In the genomic region with DNA sequence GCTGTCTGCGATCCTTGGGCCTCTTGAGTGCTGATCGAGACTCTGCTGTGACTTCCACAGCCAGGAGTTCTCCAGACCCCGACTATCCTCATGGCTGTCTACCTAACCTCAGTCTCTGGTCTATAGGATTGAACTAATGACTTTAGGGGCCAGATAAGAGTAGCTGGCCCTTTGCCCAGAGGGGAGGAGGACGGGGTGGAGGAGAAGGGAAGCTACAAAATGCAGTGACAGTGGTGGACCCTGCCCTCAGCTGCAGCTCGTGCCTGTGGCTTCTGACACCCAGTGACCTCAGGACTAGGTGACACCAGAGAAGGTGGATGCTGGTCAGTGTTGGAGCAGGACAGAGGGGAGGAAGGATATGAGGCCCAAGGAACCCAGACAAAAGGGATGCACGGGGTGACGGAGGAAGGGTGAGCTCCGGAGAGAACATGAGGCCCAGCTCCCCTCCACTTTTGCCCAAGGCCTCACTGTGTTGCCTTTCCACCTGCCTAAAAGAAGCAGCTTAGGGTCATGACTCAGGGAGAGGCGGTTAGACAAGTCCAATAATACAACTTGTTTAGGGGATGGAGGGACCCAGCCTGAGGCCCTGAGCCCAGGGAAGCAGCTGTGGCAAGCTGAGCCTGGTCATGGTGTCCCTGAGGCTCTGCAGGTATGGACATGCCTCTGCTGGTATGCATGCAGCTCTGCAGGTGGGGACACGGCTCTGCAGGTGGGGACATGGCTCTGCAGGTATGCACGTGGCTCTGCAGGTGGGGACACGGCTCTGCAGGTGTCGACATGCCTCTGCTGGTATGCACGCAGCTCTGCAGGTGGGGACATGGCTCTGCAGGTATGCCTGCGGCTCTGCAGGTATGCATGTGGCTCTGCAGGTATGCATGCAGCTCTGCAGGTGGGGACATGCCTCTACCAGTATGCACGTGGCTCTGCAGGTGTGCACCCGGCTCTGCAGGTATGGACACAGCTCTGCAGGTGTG, we compare ENCODE assay signal across 1 cellular context.
TF ChIP-seq lines count a peak whose summit lies in the region.

No MANE protein-coding gene starts in this region.

TF ChIP-seq in HepG2, 621 proteins besides CTCF, POLR2A, EP300 and RAD21 (continued from another document):
- TF ChIP-seq ZBTB40 (IDR thresholded peaks at IDR 0.05): no peak
- no peak for TF ChIP-seq ZBTB40 (CRISPR knock-in tag; IDR thresholded peaks at IDR 0.05)
- TF ChIP-seq TAF15 (IDR thresholded peaks at IDR 0.05; ENCODE audit: low read depth, low read length, poor library complexity, severe bottlenecking): no peak
- TF ChIP-seq, protein P1, sequence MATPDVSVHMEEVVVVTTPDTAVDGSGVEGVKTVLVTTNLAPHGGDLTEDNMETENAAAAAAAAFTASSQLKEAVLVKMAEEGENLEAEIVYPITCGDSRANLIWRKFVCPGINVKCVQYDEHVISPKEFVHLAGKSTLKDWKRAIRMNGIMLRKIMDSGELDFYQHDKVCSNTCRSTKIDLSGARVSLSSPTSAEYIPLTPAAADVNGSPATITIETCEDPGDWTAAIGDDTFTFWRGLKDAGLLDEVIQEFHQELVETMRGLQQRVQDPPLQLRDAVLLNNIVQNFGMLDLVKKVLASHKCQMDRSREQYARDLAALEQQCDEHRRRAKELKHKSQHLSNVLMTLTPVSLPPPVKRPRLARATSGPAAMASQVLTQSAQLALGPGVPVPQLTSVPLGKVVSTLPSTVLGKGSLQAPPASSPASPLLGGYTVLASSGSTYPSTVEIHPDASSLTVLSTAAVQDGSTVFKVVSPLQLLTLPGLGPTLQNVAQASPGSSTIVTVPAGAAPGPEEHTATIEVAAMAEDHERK (CRISPR knock-in tag; IDR thresholded peaks at IDR 0.05; ENCODE audit: low read depth): no peak
- TF ChIP-seq, protein P2, sequence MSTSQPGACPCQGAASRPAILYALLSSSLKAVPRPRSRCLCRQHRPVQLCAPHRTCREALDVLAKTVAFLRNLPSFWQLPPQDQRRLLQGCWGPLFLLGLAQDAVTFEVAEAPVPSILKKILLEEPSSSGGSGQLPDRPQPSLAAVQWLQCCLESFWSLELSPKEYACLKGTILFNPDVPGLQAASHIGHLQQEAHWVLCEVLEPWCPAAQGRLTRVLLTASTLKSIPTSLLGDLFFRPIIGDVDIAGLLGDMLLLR (CRISPR knock-in tag; IDR thresholded peaks at IDR 0.05): peak; percentile 21; the same call in 1 of the 2 replicates
- no peak for TF ChIP-seq U2AF2 (IDR thresholded peaks at IDR 0.05; ENCODE audit: low read depth, low read length)
- TF ChIP-seq HDAC2 (CRISPR knock-in tag; IDR thresholded peaks at IDR 0.05): peak; percentile 87
- peak; percentile 38; the same call in 1 of the 2 replicates for TF ChIP-seq KDM5B (CRISPR knock-in tag; IDR thresholded peaks at IDR 0.05; ENCODE audit: borderline replicate concordance)
- TF ChIP-seq ZNF251 (CRISPR knock-in tag; IDR thresholded peaks at IDR 0.05): no peak
- no peak for TF ChIP-seq SMAD1 (CRISPR knock-in tag; IDR thresholded peaks at IDR 0.05; ENCODE audit: borderline replicate concordance, low read depth)
- TF ChIP-seq, protein P3, sequence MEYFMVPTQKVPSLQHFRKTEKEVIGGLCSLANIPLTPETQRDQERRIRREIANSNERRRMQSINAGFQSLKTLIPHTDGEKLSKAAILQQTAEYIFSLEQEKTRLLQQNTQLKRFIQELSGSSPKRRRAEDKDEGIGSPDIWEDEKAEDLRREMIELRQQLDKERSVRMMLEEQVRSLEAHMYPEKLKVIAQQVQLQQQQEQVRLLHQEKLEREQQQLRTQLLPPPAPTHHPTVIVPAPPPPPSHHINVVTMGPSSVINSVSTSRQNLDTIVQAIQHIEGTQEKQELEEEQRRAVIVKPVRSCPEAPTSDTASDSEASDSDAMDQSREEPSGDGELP (IDR thresholded peaks at IDR 0.05; ENCODE audit: borderline replicate concordance, low read depth): peak; percentile 63; the same call in 1 of the 2 replicates
